ENCODE assay signal across 8 cellular contexts in the genomic region with DNA sequence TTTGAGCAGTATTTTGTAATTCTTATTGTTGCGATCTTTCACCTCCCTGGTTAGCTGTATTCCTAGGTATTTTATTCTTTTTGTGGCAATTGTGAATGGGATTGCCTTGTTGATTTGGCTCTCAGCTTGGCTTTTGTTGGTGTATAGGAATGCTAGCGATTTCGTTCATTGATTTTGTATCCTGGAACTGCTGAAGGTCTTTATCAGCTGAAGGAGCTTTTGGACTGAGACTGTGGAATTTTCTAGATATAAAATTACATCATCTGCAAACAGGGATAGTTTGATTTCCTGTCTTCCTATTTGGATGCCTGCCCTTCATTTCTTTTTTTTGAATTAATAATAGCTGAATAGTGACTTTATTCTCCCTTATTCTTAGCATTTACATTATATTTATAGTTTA.
DNase-seq lines count a peak whose midpoint lies in the region; ATAC-seq and TF ChIP-seq lines count a peak whose summit lies in the region.
"Not testable (repeated sequence)": the region's sequence is repeated elsewhere in the genome, so short reads cannot be mapped to it uniquely, and the experiment has no call there.

No MANE protein-coding gene starts in this region.

- not testable (repeated sequence) for H3K4me1 ChIP-seq in liver (ENCODE audit: control insufficient read depth in 4 of 4, insufficient read depth in 4 of 4, low read length in 3 of 4); right lobe of liver

- DNase-seq in WTC11 (ENCODE audit: low spot score); left lobe of liver (ENCODE audit: low spot score); right lobe of liver; progenitor cell of endocrine pancreas (ENCODE audit: low spot score, unreplicated experiment): not testable (repeated sequence)
- DNase-seq in fibroblast of pulmonary artery (ENCODE audit: low read depth) (peak; percentile 7), fibroblast of the aortic adventitia (ENCODE audit: low read depth) (peak; percentile 60)

- TF ChIP-seq RAD21 in liver (IDR thresholded peaks at IDR 0.05): not testable (repeated sequence)

- intact Hi-C loops in right lobe of liver (cut with DNase I): not testable (repeated sequence)

- not testable (repeated sequence) for TF ChIP-seq CTCF in WTC11 (IDR thresholded peaks at IDR 0.05); fibroblast of pulmonary artery (IDR thresholded peaks at IDR 0.05; ENCODE audit: low read length, missing control alignments); fibroblast of the aortic adventitia (IDR thresholded peaks at IDR 0.05; ENCODE audit: insufficient read depth, low read length); liver (IDR thresholded peaks at IDR 0.05; ENCODE audit: low read depth, low read length, missing input control); right lobe of liver (IDR thresholded peaks at IDR 0.05); progenitor cell of endocrine pancreas (IDR thresholded peaks at IDR 0.05; ENCODE audit: unreplicated experiment)

- not testable (repeated sequence) for H3K9me3 ChIP-seq in liver (ENCODE audit: control insufficient read depth in 4 of 4, low read length in 3 of 4); right lobe of liver

- not testable (repeated sequence) for H3K9ac ChIP-seq in liver (ENCODE audit: low read depth in 1 of 2, low read length in 2 of 2)

- not testable (repeated sequence) for H3K4me3 ChIP-seq in fibroblast of pulmonary artery (replicated peaks; ENCODE audit: low read depth, low read length); fibroblast of the aortic adventitia (ENCODE audit: low read depth, low read length); liver (ENCODE audit: low read depth in 1 of 3, low read length in 3 of 3); right lobe of liver

- H3K27ac Mint-ChIP-seq in WTC11 (peak overlapping the region; percentile 69), progenitor cell of endocrine pancreas (peak overlapping the region; percentile 81)

- not testable (repeated sequence) for H3K27ac ChIP-seq in liver (ENCODE audit: low read depth in 1 of 2, low read length in 2 of 2); right lobe of liver

- H3K36me3 ChIP-seq in liver (ENCODE audit: control insufficient read depth in 4 of 4, insufficient read depth in 3 of 4, low read depth in 1 of 4, low read length in 3 of 4); right lobe of liver: not testable (repeated sequence)

- not testable (repeated sequence) for TF ChIP-seq POLR2A in right lobe of liver (IDR thresholded peaks at IDR 0.05)

- H3K36me3 Mint-ChIP-seq in WTC11 (peaks cover 30% of the 10 kb centered on the region), progenitor cell of endocrine pancreas (ENCODE audit: insufficient read depth) (peaks cover 35% of the 10 kb centered on the region)

- H3K4me3 Mint-ChIP-seq in WTC11; progenitor cell of endocrine pancreas (ENCODE audit: low read depth): not testable (repeated sequence)

- not testable (repeated sequence) for H3K27me3 Mint-ChIP-seq in WTC11 (ENCODE audit: low read depth); progenitor cell of endocrine pancreas

- POLR2A ChIA-PET in WTC11 (lab: Charles Lee): not testable (repeated sequence)

- peaks cover 27% of the 10 kb centered on the region for H3K9me3 Mint-ChIP-seq in WTC11
- peaks cover 30% of the 10 kb centered on the region for H3K9me3 Mint-ChIP-seq in progenitor cell of endocrine pancreas (ENCODE audit: low read depth)

- CTCF ChIA-PET in WTC11 (lab: Charles Lee): not testable (repeated sequence)

- 33% methylated on average over 3 of the region's 3 CpGs for WGBS in liver
- 29% methylated on average over 3 of the region's 3 CpGs for WGBS in right lobe of liver (ENCODE audit: insufficient coverage, low coverage, low lambda C conversion rate, missing lambda C conversion rate)

- H3K27me3 ChIP-seq in liver (ENCODE audit: control insufficient read depth in 4 of 4, insufficient read depth in 4 of 4, low read length in 3 of 4); right lobe of liver: not testable (repeated sequence)

- H3K4me1 Mint-ChIP-seq in WTC11: peaks cover 20% of the 10 kb centered on the region
- not testable (repeated sequence) for H3K4me1 Mint-ChIP-seq in progenitor cell of endocrine pancreas (ENCODE audit: low read depth)

- not testable (repeated sequence) for ATAC-seq in SK-N-SH treated with all-trans-retinoic acid at 6 μM for 48 hours, WTC11
- ATAC-seq in left lobe of liver (peak; percentile 41), right lobe of liver (peak in 3 of 4 donors; percentile 40 to 84 (median 63))

TF ChIP-seq in SK-N-SH treated with all-trans-retinoic acid at 6 μM for 48 hours, 23 proteins besides CTCF, POLR2A, EP300 and RAD21:
- TF ChIP-seq ZFP30 (CRISPR knock-in tag; IDR thresholded peaks at IDR 0.05): peak; percentile 74

TF ChIP-seq in liver, 16 proteins besides CTCF, POLR2A, EP300 and RAD21:
- TF ChIP-seq YY1 (IDR thresholded peaks at IDR 0.05) (peak; percentile 15), HNF4A (conservative IDR thresholded peaks at IDR 0.05) (peak in 1 of 2 donors; percentile 4)
